24 cellular contexts compared by ENCODE assay signal in the genomic region with DNA sequence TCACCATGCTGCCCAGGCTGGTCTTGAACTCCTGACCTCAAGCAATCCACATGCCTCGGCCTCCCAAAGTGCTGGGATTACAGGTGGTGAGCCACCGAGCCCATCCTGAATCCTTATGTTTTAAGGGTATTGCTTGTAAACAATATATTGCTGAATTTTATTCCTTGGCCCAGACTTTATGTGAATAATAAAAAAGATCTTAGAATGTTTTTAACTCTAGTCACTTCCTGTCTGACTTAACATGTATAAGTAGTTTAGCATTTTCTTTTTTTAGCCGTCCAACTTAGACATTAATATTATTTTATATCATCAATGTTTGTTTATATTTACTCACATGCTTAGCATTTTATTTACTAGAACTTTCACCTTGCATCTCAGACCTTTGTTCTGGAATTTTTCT. TPM values are rescaled to one million over a fixed set of nuclear protein-coding genes. Genes with fewer than 3 reads are reported as not detected.
DNase-seq lines count a peak whose midpoint lies in the region; ATAC-seq, FAIRE-seq and TF ChIP-seq lines count a peak whose summit lies in the region.
"Had no signal": no experiment of that assay in that cellular context is flagged by ENCODE, and none has a peak within 500 bp of the region (broad histone marks: within the 10 kb centered on the region; RNA-seq: fewer than 3 reads in every experiment).

No MANE protein-coding gene starts in this region.

- H3K27me3 ChIP-seq in astrocyte (ENCODE audit: insufficient read depth, low read length), result no peaks in the 10 kb centered on the region

- no peaks in the 10 kb centered on the region for H3K9me3 ChIP-seq in astrocyte (ENCODE audit: insufficient read depth, low read depth, low read length)
- H3K9me3 ChIP-seq: BE2C had no signal

- no peak overlapping the region for H3K9ac ChIP-seq in astrocyte (ENCODE audit: low read length)

- H3K9me3 Mint-ChIP-seq in HFFc6 (no peaks in the 10 kb centered on the region), astrocyte (ENCODE audit: unreplicated experiment) (no peaks in the 10 kb centered on the region)
- H3K9me3 Mint-ChIP-seq: CD4-positive, CD25-positive, alpha-beta regulatory T cell; CD8-positive, alpha-beta memory T cell; GM23338 had no signal

- peak; percentile 52 for DNase-seq in ELR (ENCODE audit: low read depth)
- DNase-seq in HFFc6, result peak; percentile 6
- DNase-seq in astrocyte (ENCODE audit: low read depth), result no peak
- DNase-seq in iris pigment epithelial cell (ENCODE audit: low read depth), result peak; percentile 49
- no peak for DNase-seq in ecto neural progenitor cell (ENCODE audit: low spot score)
- DNase-seq in NCI-H510A treated with DMSO at 0.1 percent for 48 hours (lab: John Stamatoyannopoulos, UW), result no peak
- DNase-seq: ACHN; BE2C; C1 segment of cervical spinal cord; CD4-positive, CD25-positive, alpha-beta regulatory T cell; CD8-positive, alpha-beta memory T cell; COR-L47; DMS 273 treated with DMSO at 0.1 percent for 48 hours; DMS53; DND-41; GF-D8 had no signal

- no peak for FAIRE-seq in astrocyte (lab: Jason Lieb, UNC)
- FAIRE-seq: A204.1, H54, K562 had no signal

- no peak overlapping the region for H2AFZ ChIP-seq in astrocyte (ENCODE audit: low read depth, low read length)
- H2AFZ ChIP-seq: GM23338 had no signal

- no peak for TF ChIP-seq CTCF in HFFc6 (IDR thresholded peaks at IDR 0.05)
- TF ChIP-seq CTCF in astrocyte (IDR thresholded peaks at IDR 0.05; ENCODE audit: insufficient read depth, low read depth, low read length), result no peak

- H3K36me3 Mint-ChIP-seq in HFFc6 (ENCODE audit: low read depth) (no peaks in the 10 kb centered on the region), astrocyte (ENCODE audit: low read depth, unreplicated experiment) (no peaks in the 10 kb centered on the region)
- H3K36me3 Mint-ChIP-seq: CD4-positive, CD25-positive, alpha-beta regulatory T cell; CD8-positive, alpha-beta memory T cell had no signal

- no peaks in the 10 kb centered on the region for H3K36me3 ChIP-seq in astrocyte (ENCODE audit: insufficient read depth, low read length)
- H3K36me3 ChIP-seq: BE2C had no signal

- H3K27me3 Mint-ChIP-seq in HFFc6 (ENCODE audit: insufficient read depth) (no peaks in the 10 kb centered on the region), astrocyte (ENCODE audit: low read depth, unreplicated experiment) (peaks cover 2% of the 10 kb centered on the region)

- H3K4me3 Mint-ChIP-seq in HFFc6, result no peak overlapping the region
- no peak overlapping the region for H3K4me3 Mint-ChIP-seq in astrocyte (ENCODE audit: unreplicated experiment)
- H3K4me3 Mint-ChIP-seq: CD4-positive, CD25-positive, alpha-beta regulatory T cell; CD8-positive, alpha-beta memory T cell; GM23338 had no signal

- no peak overlapping the region for H3K4me3 ChIP-seq in astrocyte (ENCODE audit: insufficient read depth, low read depth, low read length)
- H3K4me3 ChIP-seq: GM23338, K562 had no signal

- H3K27ac Mint-ChIP-seq in HFFc6, result peak overlapping the region; percentile 61; the same call in 1 of the 2 replicates
- peak overlapping the region; percentile 12 for H3K27ac Mint-ChIP-seq in astrocyte (ENCODE audit: unreplicated experiment)
- H3K27ac Mint-ChIP-seq: CD4-positive, CD25-positive, alpha-beta regulatory T cell; CD8-positive, alpha-beta memory T cell; GM23338 had no signal

- no peak overlapping the region for H3K27ac ChIP-seq in astrocyte (ENCODE audit: low read depth, low read length)
- H3K27ac ChIP-seq: HL-60 had no signal

- ATAC-seq in HG03342 (IDR thresholded peaks at IDR 0.05; ENCODE audit: unreplicated experiment), result no peak
- ATAC-seq: GM23338, HCT116, K562 had no signal

- H3K4me1 Mint-ChIP-seq in HFFc6 (ENCODE audit: low read depth) (peaks cover 21% of the 10 kb centered on the region), astrocyte (ENCODE audit: low read depth, unreplicated experiment) (no peaks in the 10 kb centered on the region)
- H3K4me1 Mint-ChIP-seq: CD8-positive, alpha-beta memory T cell had no signal

- H3K4me1 ChIP-seq in astrocyte (ENCODE audit: insufficient read depth, low read length), result no peaks in the 10 kb centered on the region
- H3K4me1 ChIP-seq: BE2C had no signal

- no peaks in the 10 kb centered on the region for H4K20me1 ChIP-seq in astrocyte (ENCODE audit: insufficient read depth, low read length)

- H3K79me2 ChIP-seq in astrocyte (ENCODE audit: insufficient read depth, low read length), result no peaks in the 10 kb centered on the region

- no peak overlapping the region for H3K4me2 ChIP-seq in astrocyte (ENCODE audit: low read length)
- H3K4me2 ChIP-seq: GM23338 had no signal

RNA-seq across cellular contexts. Expression of gene EIF2B5, which starts 9.2 kb away (rescaled TPM):
- 10 to 100 TPM; 27.5 to 33.1 (median 31.4) TPM for total RNA-seq in HFFc6 (2021; fragmentation: NEBNext Ultra II Directional; extraction: Animal tissue kit (Norgen Biotek cat#: 25700))
- total RNA-seq in astrocyte, result 20.8 and 22.6 TPM in 2 replicates

RNA-seq across cellular contexts. Expression of gene HTR3E, which starts 29.1 kb away (rescaled TPM):
- total RNA-seq in HFFc6 (2021; fragmentation: NEBNext Ultra II Directional; extraction: Animal tissue kit (Norgen Biotek cat#: 25700)), result not detected
- total RNA-seq in astrocyte, result not detected in 2 replicates
- total RNA-seq: CD4-positive, CD25-positive, alpha-beta regulatory T cell; CD8-positive, alpha-beta memory T cell; GM23338; HT1080; K562 had no signal

RNA-seq across cellular contexts. Expression of gene DVL3, which starts 29.2 kb away (rescaled TPM):
- 10 to 100 TPM; 59.2 to 73.5 (median 64.9) TPM for total RNA-seq in HFFc6 (2021; fragmentation: NEBNext Ultra II Directional; extraction: Animal tissue kit (Norgen Biotek cat#: 25700))
- total RNA-seq in astrocyte, result 107 and 110 TPM in 2 replicates

RNA-seq across cellular contexts. Expression of gene AP2M1, which starts 48.6 kb away (rescaled TPM):
- 100 to 1,000 TPM; 796 to 849 (median 832) TPM for total RNA-seq in HFFc6 (2021; fragmentation: NEBNext Ultra II Directional; extraction: Animal tissue kit (Norgen Biotek cat#: 25700))
- total RNA-seq in astrocyte, result 603 and 613 TPM in 2 replicates

RNA-seq across cellular contexts. Expression of gene ABCF3, which starts 60.0 kb away (rescaled TPM):
- 10 to 100 TPM; 53.3 to 70.9 (median 63.4) TPM for total RNA-seq in HFFc6 (2021; fragmentation: NEBNext Ultra II Directional; extraction: Animal tissue kit (Norgen Biotek cat#: 25700))
- total RNA-seq in astrocyte, result 61.1 and 70.9 TPM in 2 replicates

Comparison
In these comparisons a context has a peak if more than half of its experiments do, and no peak if none do; other contexts are left out.
1. DNase-seq: peak in ELR (single experiment), HFFc6 (single experiment) and iris pigment epithelial cell (single experiment); none in astrocyte (single experiment), ecto neural progenitor cell (single experiment) and NCI-H510A treated with DMSO at 0.1 percent for 48 hours (single experiment).